ENCODE assay signal across 24 cellular contexts in genomic region chr11:129740877-129741276, GRCh38.
"Had no signal": no experiment of that assay in that cellular context is flagged by ENCODE, and none has a peak within 500 bp of the region (broad histone marks: within the 10 kb centered on the region; RNA-seq: fewer than 3 reads in every experiment).

No MANE protein-coding gene starts in this region.

- H3K4me3 ChIP-seq: coronary artery, dorsolateral prefrontal cortex, esophagus muscularis mucosa, gastroesophageal sphincter, heart left ventricle, hepatocyte, left lung, lower lobe of right lung had no signal

- H3K36me3 Mint-ChIP-seq: immature natural killer cell had no signal

- H3K9me3 ChIP-seq: esophagus muscularis mucosa, gastroesophageal sphincter, left lung, lower lobe of right lung had no signal

- H3K27me3 ChIP-seq: hepatocyte had no signal

- H3K4me2 ChIP-seq: hepatocyte had no signal

- FAIRE-seq: colon, endothelial cell of umbilical vein, frontal cortex, kidney had no signal

- H3K79me2 ChIP-seq: hepatocyte had no signal

- H3K4me3 Mint-ChIP-seq: immature natural killer cell had no signal

- H3K9me3 Mint-ChIP-seq: immature natural killer cell had no signal

- H3K36me3 ChIP-seq: esophagus muscularis mucosa, gastroesophageal sphincter, heart left ventricle, left lung, lower lobe of right lung had no signal

- H3K4me1 Mint-ChIP-seq: immature natural killer cell had no signal

- DNase-seq: dermis blood vessel endothelial cell; dorsolateral prefrontal cortex; effector CD4-positive, alpha-beta T cell; effector memory CD4-positive, alpha-beta T cell; foreskin keratinocyte; heart left ventricle; hypothalamus; immature natural killer cell; islet precursor cell; kidney; kidney glomerular epithelial cell; left colon; left ventricle myocardium superior; lower lobe of right lung; mesenchymal stem cell; midbrain had no signal

- ATAC-seq: foreskin keratinocyte, gastroesophageal sphincter, heart left ventricle, left colon, left lung, left ventricle myocardium superior, lower lobe of right lung had no signal

- H3K27ac Mint-ChIP-seq: immature natural killer cell had no signal

- H3K27ac ChIP-seq: coronary artery, dorsolateral prefrontal cortex, esophagus muscularis mucosa, foreskin keratinocyte, gastroesophageal sphincter, heart left ventricle, hepatocyte, left lung, lower lobe of right lung had no signal

- H3K4me1 ChIP-seq: esophagus muscularis mucosa, foreskin keratinocyte, gastroesophageal sphincter, heart left ventricle, left lung, lower lobe of right lung had no signal

- H2AFZ ChIP-seq: hepatocyte had no signal
